Comparison of ENCODE assay signal across 1 cellular context in genomic region chr10:63520463-63521388, GRCh38.
TF ChIP-seq lines count a peak whose summit lies in the region.

No MANE protein-coding gene starts in this region.

TF ChIP-seq in HepG2, 621 proteins besides CTCF, POLR2A, EP300 and RAD21 (continued from another document and continues in another):
- TF ChIP-seq ZFP41 (CRISPR knock-in tag; IDR thresholded peaks at IDR 0.05; ENCODE audit: borderline replicate concordance) (no peak), ATF3 (CRISPR knock-in tag; IDR thresholded peaks at IDR 0.05) (no peak), SYNCRIP (IDR thresholded peaks at IDR 0.05; ENCODE audit: insufficient read depth, low read depth, low read length) (no peak), CREM (IDR thresholded peaks at IDR 0.05) (no peak), CREM (CRISPR knock-in tag; IDR thresholded peaks at IDR 0.05) (no peak), HINFP (CRISPR knock-in tag; IDR thresholded peaks at IDR 0.05; ENCODE audit: low read depth) (0 out of 2 replicates have a peak, but pooled peaks have one; percentile 44), ZNF644 (CRISPR knock-in tag; IDR thresholded peaks at IDR 0.05; ENCODE audit: low read depth) (0 out of 2 replicates have a peak, but pooled peaks have one; percentile 13), ZBTB44 (CRISPR knock-in tag; IDR thresholded peaks at IDR 0.05) (no peak), HOXA3 (CRISPR knock-in tag; IDR thresholded peaks at IDR 0.05) (peak; percentile 12; the same call in 1 of the 2 replicates), HNF4A (CRISPR knock-in tag; IDR thresholded peaks at IDR 0.05) (peak; percentile 31; the same call in 1 of the 2 replicates), ZBTB21 (CRISPR knock-in tag; IDR thresholded peaks at IDR 0.05) (0 out of 2 replicates have a peak, but pooled peaks have one; percentile 40), AKNA (CRISPR knock-in tag; IDR thresholded peaks at IDR 0.05; ENCODE audit: borderline replicate concordance) (no peak), ZSCAN5A (CRISPR knock-in tag; IDR thresholded peaks at IDR 0.05; ENCODE audit: borderline replicate concordance) (peak; percentile 30; the same call in 1 of the 2 replicates), GFI1 (CRISPR knock-in tag; IDR thresholded peaks at IDR 0.05; ENCODE audit: borderline replicate concordance) (peak; percentile 49), SOX13 (IDR thresholded peaks at IDR 0.05) (no peak), SOX13 (CRISPR knock-in tag; conservative IDR thresholded peaks at IDR 0.05 in 1 of 2, IDR thresholded peaks at IDR 0.05 in 1 of 2) (0 out of 4 replicates have a peak, but pooled peaks of 1 of the 2 experiments have one; percentile 20), SP4 (CRISPR knock-in tag; IDR thresholded peaks at IDR 0.05) (peak; percentile 50), YEATS2 (CRISPR knock-in tag; IDR thresholded peaks at IDR 0.05; ENCODE audit: borderline replicate concordance) (0 out of 2 replicates have a peak, but pooled peaks have one; percentile 16), WIZ (CRISPR knock-in tag; IDR thresholded peaks at IDR 0.05) (0 out of 2 replicates have a peak, but pooled peaks have one; percentile 61), FOXC1 (CRISPR knock-in tag; IDR thresholded peaks at IDR 0.05; ENCODE audit: borderline replicate concordance) (peak; percentile 13; the same call in 1 of the 2 replicates), NR2C2 (CRISPR knock-in tag; IDR thresholded peaks at IDR 0.05; ENCODE audit: borderline replicate concordance) (peak; percentile 39; the same call in 1 of the 2 replicates), HDAC1 (CRISPR knock-in tag; IDR thresholded peaks at IDR 0.05) (peak; percentile 57; the same call in 1 of the 2 replicates), ZNF691 (CRISPR knock-in tag; IDR thresholded peaks at IDR 0.05; ENCODE audit: borderline replicate concordance, low read depth) (peak; percentile 61; the same call in 1 of the 2 replicates), NFIC (IDR thresholded peaks at IDR 0.05; ENCODE audit: low read length) (no peak), SP140L (CRISPR knock-in tag; IDR thresholded peaks at IDR 0.05; ENCODE audit: borderline replicate concordance) (0 out of 2 replicates have a peak, but pooled peaks have one; percentile 30), SKI (IDR thresholded peaks at IDR 0.05; ENCODE audit: partially characterized antibody) (peak; percentile 58), GABPB1 (CRISPR knock-in tag; IDR thresholded peaks at IDR 0.05) (peak; percentile 54), ETV5 (CRISPR knock-in tag; IDR thresholded peaks at IDR 0.05; ENCODE audit: borderline replicate concordance) (peak; percentile 36; the same call in 1 of the 2 replicates), ZMYM4 (CRISPR knock-in tag; IDR thresholded peaks at IDR 0.05) (peak; percentile 76)
- TF ChIP-seq, protein P1, sequence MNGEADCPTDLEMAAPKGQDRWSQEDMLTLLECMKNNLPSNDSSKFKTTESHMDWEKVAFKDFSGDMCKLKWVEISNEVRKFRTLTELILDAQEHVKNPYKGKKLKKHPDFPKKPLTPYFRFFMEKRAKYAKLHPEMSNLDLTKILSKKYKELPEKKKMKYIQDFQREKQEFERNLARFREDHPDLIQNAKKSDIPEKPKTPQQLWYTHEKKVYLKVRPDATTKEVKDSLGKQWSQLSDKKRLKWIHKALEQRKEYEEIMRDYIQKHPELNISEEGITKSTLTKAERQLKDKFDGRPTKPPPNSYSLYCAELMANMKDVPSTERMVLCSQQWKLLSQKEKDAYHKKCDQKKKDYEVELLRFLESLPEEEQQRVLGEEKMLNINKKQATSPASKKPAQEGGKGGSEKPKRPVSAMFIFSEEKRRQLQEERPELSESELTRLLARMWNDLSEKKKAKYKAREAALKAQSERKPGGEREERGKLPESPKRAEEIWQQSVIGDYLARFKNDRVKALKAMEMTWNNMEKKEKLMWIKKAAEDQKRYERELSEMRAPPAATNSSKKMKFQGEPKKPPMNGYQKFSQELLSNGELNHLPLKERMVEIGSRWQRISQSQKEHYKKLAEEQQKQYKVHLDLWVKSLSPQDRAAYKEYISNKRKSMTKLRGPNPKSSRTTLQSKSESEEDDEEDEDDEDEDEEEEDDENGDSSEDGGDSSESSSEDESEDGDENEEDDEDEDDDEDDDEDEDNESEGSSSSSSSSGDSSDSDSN (CRISPR knock-in tag; IDR thresholded peaks at IDR 0.05), result peak; percentile 71
- TF ChIP-seq, protein P2, sequence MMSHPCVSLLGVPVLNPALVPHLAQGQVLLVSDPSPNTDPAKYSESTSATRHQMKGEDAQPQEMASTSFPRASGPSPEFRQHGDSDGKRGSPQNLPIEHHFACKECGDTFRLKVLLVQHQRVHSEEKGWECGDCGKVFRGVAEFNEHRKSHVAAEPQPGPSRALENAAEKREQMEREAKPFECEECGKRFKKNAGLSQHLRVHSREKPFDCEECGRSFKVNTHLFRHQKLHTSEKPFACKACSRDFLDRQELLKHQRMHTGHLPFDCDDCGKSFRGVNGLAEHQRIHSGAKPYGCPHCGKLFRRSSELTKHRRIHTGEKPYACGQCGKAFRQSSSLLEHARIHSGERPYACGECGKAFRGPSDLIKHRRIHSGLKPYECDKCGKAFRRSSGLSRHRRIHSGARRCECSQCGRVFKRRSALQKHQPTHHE (CRISPR knock-in tag; IDR thresholded peaks at IDR 0.05; ENCODE audit: borderline replicate concordance), result no peak
- TF ChIP-seq, protein P3, sequence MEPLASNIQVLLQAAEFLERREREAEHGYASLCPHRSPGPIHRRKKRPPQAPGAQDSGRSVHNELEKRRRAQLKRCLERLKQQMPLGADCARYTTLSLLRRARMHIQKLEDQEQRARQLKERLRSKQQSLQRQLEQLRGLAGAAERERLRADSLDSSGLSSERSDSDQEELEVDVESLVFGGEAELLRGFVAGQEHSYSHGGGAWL (CRISPR knock-in tag; IDR thresholded peaks at IDR 0.05), result peak; percentile 37; the same call in 1 of the 2 replicates
- TF ChIP-seq, protein P4, sequence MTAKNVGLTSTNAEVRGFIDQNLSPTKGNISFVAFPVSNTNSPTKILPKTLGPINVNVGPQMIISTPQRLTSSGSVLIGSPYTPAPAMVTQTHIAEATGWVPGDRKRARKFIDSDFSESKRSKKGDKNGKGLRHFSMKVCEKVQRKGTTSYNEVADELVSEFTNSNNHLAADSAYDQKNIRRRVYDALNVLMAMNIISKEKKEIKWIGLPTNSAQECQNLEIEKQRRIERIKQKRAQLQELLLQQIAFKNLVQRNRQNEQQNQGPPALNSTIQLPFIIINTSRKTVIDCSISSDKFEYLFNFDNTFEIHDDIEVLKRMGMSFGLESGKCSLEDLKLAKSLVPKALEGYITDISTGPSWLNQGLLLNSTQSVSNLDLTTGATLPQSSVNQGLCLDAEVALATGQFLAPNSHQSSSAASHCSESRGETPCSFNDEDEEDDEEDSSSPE (CRISPR knock-in tag; IDR thresholded peaks at IDR 0.05), result peak; percentile 44; the same call in 1 of the 2 replicates
- TF ChIP-seq, protein P5, sequence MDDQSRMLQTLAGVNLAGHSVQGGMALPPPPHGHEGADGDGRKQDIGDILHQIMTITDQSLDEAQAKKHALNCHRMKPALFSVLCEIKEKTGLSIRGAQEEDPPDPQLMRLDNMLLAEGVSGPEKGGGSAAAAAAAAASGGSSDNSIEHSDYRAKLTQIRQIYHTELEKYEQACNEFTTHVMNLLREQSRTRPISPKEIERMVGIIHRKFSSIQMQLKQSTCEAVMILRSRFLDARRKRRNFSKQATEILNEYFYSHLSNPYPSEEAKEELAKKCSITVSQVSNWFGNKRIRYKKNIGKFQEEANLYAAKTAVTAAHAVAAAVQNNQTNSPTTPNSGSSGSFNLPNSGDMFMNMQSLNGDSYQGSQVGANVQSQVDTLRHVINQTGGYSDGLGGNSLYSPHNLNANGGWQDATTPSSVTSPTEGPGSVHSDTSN (CRISPR knock-in tag; IDR thresholded peaks at IDR 0.05; ENCODE audit: borderline replicate concordance), result 0 out of 2 replicates have a peak, but pooled peaks have one; percentile 56
- TF ChIP-seq, protein P6, sequence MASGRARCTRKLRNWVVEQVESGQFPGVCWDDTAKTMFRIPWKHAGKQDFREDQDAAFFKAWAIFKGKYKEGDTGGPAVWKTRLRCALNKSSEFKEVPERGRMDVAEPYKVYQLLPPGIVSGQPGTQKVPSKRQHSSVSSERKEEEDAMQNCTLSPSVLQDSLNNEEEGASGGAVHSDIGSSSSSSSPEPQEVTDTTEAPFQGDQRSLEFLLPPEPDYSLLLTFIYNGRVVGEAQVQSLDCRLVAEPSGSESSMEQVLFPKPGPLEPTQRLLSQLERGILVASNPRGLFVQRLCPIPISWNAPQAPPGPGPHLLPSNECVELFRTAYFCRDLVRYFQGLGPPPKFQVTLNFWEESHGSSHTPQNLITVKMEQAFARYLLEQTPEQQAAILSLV (CRISPR knock-in tag; IDR thresholded peaks at IDR 0.05; ENCODE audit: borderline replicate concordance), result peak; percentile 29; the same call in 1 of the 2 replicates
- TF ChIP-seq, protein P7, sequence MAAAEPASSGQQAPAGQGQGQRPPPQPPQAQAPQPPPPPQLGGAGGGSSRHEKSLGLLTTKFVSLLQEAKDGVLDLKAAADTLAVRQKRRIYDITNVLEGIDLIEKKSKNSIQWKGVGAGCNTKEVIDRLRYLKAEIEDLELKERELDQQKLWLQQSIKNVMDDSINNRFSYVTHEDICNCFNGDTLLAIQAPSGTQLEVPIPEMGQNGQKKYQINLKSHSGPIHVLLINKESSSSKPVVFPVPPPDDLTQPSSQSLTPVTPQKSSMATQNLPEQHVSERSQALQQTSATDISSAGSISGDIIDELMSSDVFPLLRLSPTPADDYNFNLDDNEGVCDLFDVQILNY (CRISPR knock-in tag; conservative IDR thresholded peaks at IDR 0.05), result peak; percentile 58
